10 cellular contexts compared by ENCODE assay signal in genomic region chr17:50027639-50028206, GRCh38. TPM values are rescaled to one million over a fixed set of nuclear protein-coding genes. Genes with fewer than 3 reads are reported as not detected.
DNase-seq lines count a peak whose midpoint lies in the region; ATAC-seq and TF ChIP-seq lines count a peak whose summit lies in the region.
"Had no signal": no experiment of that assay in that cellular context is flagged by ENCODE, and none has a peak within 500 bp of the region (broad histone marks: within the 10 kb centered on the region; RNA-seq: fewer than 3 reads in every experiment).

No MANE protein-coding gene starts in this region.

- H3K9me3 Mint-ChIP-seq in Caco-2 (ENCODE audit: unreplicated experiment), result no peaks in the 10 kb centered on the region
- H3K9me3 Mint-ChIP-seq: IgD-negative memory B cell had no signal

- H3F3A ChIP-seq in MM.1S (ENCODE audit: insufficient read depth, low read length), result peaks cover 14% of the 10 kb centered on the region

- H3K9me3 ChIP-seq in MM.1S (replicated peaks; ENCODE audit: insufficient read depth, low read length) (no peaks in the 10 kb centered on the region), duodenal mucosa (ENCODE audit: control insufficient read depth in 1 of 2, low read length in 2 of 2) (peaks cover 5 to 8% of the 10 kb centered on the region in 2 donors), muscle layer of colon (ENCODE audit: low read length) (no peaks in the 10 kb centered on the region), Caco-2 (no peaks in the 10 kb centered on the region)

- H2AFZ ChIP-seq in MM.1S (ENCODE audit: low read length), result peak overlapping the region; percentile 60

- no TSS peak for BruUV-seq in Caco-2 (replicated peaks; lab: Mats Ljungman, UMichigan)

- H3K36me3 ChIP-seq in MM.1S (replicated peaks; ENCODE audit: insufficient read depth, low read length) (no peaks in the 10 kb centered on the region), duodenal mucosa (ENCODE audit: control insufficient read depth in 1 of 2, insufficient read depth in 2 of 2, low read length in 2 of 2) (no peaks in the 10 kb centered on the region), muscle layer of colon (ENCODE audit: insufficient read depth, low read length) (no peaks in the 10 kb centered on the region), Caco-2 (ENCODE audit: control insufficient read depth, insufficient read depth, low read length) (no peaks in the 10 kb centered on the region)

- H4K20me1 ChIP-seq in MM.1S (ENCODE audit: insufficient read depth, low read length), result no peaks in the 10 kb centered on the region

- H3K27me3 Mint-ChIP-seq in Caco-2 (ENCODE audit: insufficient read depth, unreplicated experiment), result no peaks in the 10 kb centered on the region

- H3K9me2 ChIP-seq in MM.1S (replicated peaks; ENCODE audit: insufficient read depth, low read length), result no peaks in the 10 kb centered on the region

- H3K9ac ChIP-seq in MM.1S (ENCODE audit: low read length), result no peak overlapping the region
- peak overlapping the region in 1 of 2 donors; percentile 22 for H3K9ac ChIP-seq in duodenal mucosa (ENCODE audit: low read depth in 1 of 2, low read length in 2 of 2)
- H3K9ac ChIP-seq in muscle layer of colon (ENCODE audit: low read length), result no peak overlapping the region

- no peak overlapping the region for H3K4me3 Mint-ChIP-seq in Caco-2 (ENCODE audit: unreplicated experiment)

- H3K27ac ChIP-seq in MM.1S (ENCODE audit: low read length), result no peak overlapping the region
- no peak overlapping the region for H3K27ac ChIP-seq in duodenal mucosa (ENCODE audit: low read depth, low read length)
- H3K27ac ChIP-seq in muscle layer of colon (ENCODE audit: low read depth, low read length), result peak overlapping the region; percentile 51

- no peak overlapping the region for H3K4me2 ChIP-seq in MM.1S (ENCODE audit: low read depth, low read length)

- H3K4me1 Mint-ChIP-seq in Caco-2 (ENCODE audit: low read depth, unreplicated experiment), result peaks cover 7% of the 10 kb centered on the region

- intact Hi-C loops in Caco-2 (cut with micrococcal nuclease; ENCODE audit: unreplicated experiment), result loop anchor here (1.0 to 2.0 kb wide), 2 partner anchors 29 to 60 kb away; partner anchors contain the start of gene ITGA3

- H3K27me3 ChIP-seq in MM.1S (replicated peaks; ENCODE audit: insufficient read depth, low read length) (no peaks in the 10 kb centered on the region), duodenal mucosa (ENCODE audit: control insufficient read depth in 1 of 2, insufficient read depth in 2 of 2, low read length in 2 of 2) (peaks cover 0 to 3% of the 10 kb centered on the region in 2 donors), muscle layer of colon (ENCODE audit: control insufficient read depth in 1 of 2, insufficient read depth in 2 of 2, low read length in 2 of 2) (no peaks in the 10 kb centered on the region), Caco-2 (replicated peaks; ENCODE audit: control insufficient read depth, insufficient read depth, low read length) (no peaks in the 10 kb centered on the region)

- DNase-seq in Caki2 (ENCODE audit: low read depth), result peak; percentile 96
- no peak for DNase-seq in MM.1S
- no peak for DNase-seq in Caco-2
- no peak for DNase-seq in stimulated activated CD4-positive, alpha-beta T cell treated with anti-CD3 and anti-CD28 coated beads, Interleukin-4, amount 100 ng/mL, for 1 hour
- no peak for DNase-seq in amygdala (lab: John Stamatoyannopoulos, UW)

- ATAC-seq in GM19324 (IDR thresholded peaks at IDR 0.05; ENCODE audit: low FRiP score, unreplicated experiment), result no peak

- no peak overlapping the region for H3K27ac Mint-ChIP-seq in Caco-2 (ENCODE audit: unreplicated experiment)
- H3K27ac Mint-ChIP-seq: IgD-negative memory B cell had no signal

- CTCF ChIA-PET in Caco-2 (lab: Charles Lee), result interaction anchor here (0.9 to 1.3 kb wide), 2 partner anchors 29 to 67 kb away, joined by 3 read pairs; no protein-coding TSS in a partner anchor

- in situ Hi-C loops in Caki2 (cut with HindIII; ENCODE audit: low pct_unique_long_range_greater_than_20kb, low sequenced_read_pairs), result no loop called here

- H3K36me3 Mint-ChIP-seq in Caco-2 (ENCODE audit: insufficient read depth, unreplicated experiment), result no peaks in the 10 kb centered on the region
- H3K36me3 Mint-ChIP-seq: IgD-negative memory B cell had no signal

- no peaks in the 10 kb centered on the region for H3K79me2 ChIP-seq in MM.1S (ENCODE audit: low read length)

- H3K4me1 ChIP-seq in MM.1S (ENCODE audit: low read length), result peaks cover 6% of the 10 kb centered on the region
- peaks cover 8 to 9% of the 10 kb centered on the region in 2 donors for H3K4me1 ChIP-seq in duodenal mucosa (ENCODE audit: control insufficient read depth in 1 of 2, insufficient read depth in 2 of 2, low read length in 2 of 2)
- H3K4me1 ChIP-seq in muscle layer of colon (ENCODE audit: insufficient read depth, low read length), result peaks cover 15% of the 10 kb centered on the region
- H3K4me1 ChIP-seq in Caco-2, result no peaks in the 10 kb centered on the region

- POLR2A ChIA-PET in Caco-2 (lab: Charles Lee), result no interaction called here

- no peak overlapping the region for H3K4me3 ChIP-seq in MM.1S (ENCODE audit: low read length)
- H3K4me3 ChIP-seq in duodenal mucosa (ENCODE audit: low read depth in 1 of 2, low read length in 2 of 2), result peak overlapping the region; percentile 19 to 22
- H3K4me3 ChIP-seq in muscle layer of colon (ENCODE audit: low read depth in 1 of 2, low read length in 2 of 2), result peak overlapping the region; percentile 31 to 52
- no peak overlapping the region for H3K4me3 ChIP-seq in Caco-2 (ENCODE audit: low read depth, low read length)

- TF ChIP-seq CTCF in MM.1S (IDR thresholded peaks at IDR 0.05; ENCODE audit: low read length) (no peak), Caco-2 (IDR thresholded peaks at IDR 0.05; ENCODE audit: insufficient read depth in 1 of 2, low read depth in 1 of 2, low read length in 1 of 2, severe bottlenecking in 1 of 2, unreplicated experiment in 1 of 2) (no peak)

RNA-seq across cellular contexts. Expression of gene ITGA3, which starts 28.2 kb away (rescaled TPM):
- total RNA-seq in Caki2 (2014; rRNA removed; shearing (Covaris generic); ENCODE audit: low replicate concordance), result 419 and 501 TPM in 2 replicates
- total RNA-seq in Caco-2 (2022), result 10.4 and 14.7 TPM in 2 replicates

RNA-seq across cellular contexts. Expression of gene DLX3, which starts 32.7 kb away (rescaled TPM):
- total RNA-seq in Caki2 (2014; rRNA removed; shearing (Covaris generic); ENCODE audit: low replicate concordance), result not detected in 2 replicates
- 3.9 and 4.9 TPM in 2 replicates for total RNA-seq in Caco-2 (2022)
- total RNA-seq: mononuclear cell had no signal

RNA-seq across cellular contexts. Expression of gene DLX4, which starts 58.7 kb away (rescaled TPM):
- total RNA-seq in Caki2 (2014; rRNA removed; shearing (Covaris generic); ENCODE audit: low replicate concordance), result 0.52 TPM in 1 of 2 replicates, not detected in the other
- total RNA-seq in Caco-2 (2022), result 27.0 and 33.1 TPM in 2 replicates

Comparison
In these comparisons a context has a peak if more than half of its experiments do, and no peak if none do; other contexts are left out.
1. H3K4me3 ChIP-seq: peak in duodenal mucosa (2 of 2) and muscle layer of colon (2 of 2); none in MM.1S (single experiment) and Caco-2 (single experiment).
2. RNA of gene ITGA3, which starts 28.2 kb away (total RNA-seq): 419 to 501 TPM in Caki2; 10.4 to 14.7 TPM in Caco-2; every median in the first group is over 10 times any median in the second.
3. RNA of gene DLX4, which starts 58.7 kb away (total RNA-seq): 27.0 to 33.1 TPM in Caco-2; 0.52 TPM in Caki2; every median in the first group is over 10 times any median in the second.